1 cellular context compared by ENCODE assay signal in the genomic region with DNA sequence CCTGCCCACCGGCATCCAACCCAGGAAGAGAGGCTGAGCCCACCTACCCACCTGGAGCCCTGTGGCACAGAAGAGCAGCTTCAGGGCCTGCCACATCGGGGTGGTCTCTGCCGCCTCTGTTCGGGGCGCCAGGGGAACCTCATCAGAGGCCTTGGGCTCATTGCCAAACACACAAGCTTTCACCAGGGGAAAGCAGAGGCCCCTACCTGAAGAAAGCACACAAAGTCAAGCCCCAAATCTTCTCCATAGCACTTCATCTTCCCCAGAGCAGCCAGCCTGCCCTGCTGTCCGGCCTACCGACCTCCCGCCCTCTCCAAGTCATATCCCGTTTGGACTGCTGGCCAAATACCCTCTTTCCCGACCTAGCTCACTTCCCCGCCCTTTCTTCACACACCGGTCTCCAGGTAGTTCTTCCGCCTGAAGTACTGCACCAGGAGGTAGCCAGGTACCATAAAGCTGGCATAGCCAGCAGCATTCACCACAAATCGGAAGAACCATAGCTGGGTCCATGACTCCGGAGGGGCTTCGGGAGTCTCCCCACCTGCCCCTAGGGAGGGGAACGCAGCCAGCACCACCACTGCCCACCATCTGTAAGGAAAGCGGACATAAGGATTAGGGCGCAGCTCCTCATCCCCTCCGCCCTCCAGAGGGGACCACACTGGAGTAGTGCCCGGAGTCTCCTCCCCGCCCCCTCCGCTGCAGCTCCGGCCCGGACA.
TF ChIP-seq lines count a peak whose summit lies in the region.

No MANE protein-coding gene starts in this region.

TF ChIP-seq in A549, 52 proteins besides CTCF, POLR2A, EP300 and RAD21 (continued from another document):
- TF ChIP-seq FOSL2 (IDR thresholded peaks at IDR 0.05) (no peak), FOSL2 (CRISPR knock-in tag; IDR thresholded peaks at IDR 0.05) (no peak), HOXA7 (CRISPR knock-in tag; IDR thresholded peaks at IDR 0.05) (no peak), GATA3 (IDR thresholded peaks at IDR 0.05; ENCODE audit: borderline replicate concordance) (no peak), NR3C1 (IDR thresholded peaks at IDR 0.05) (no peak), ESRRA (IDR thresholded peaks at IDR 0.05; ENCODE audit: borderline replicate concordance, low read length) (no peak)
- TF ChIP-seq, protein P1, sequence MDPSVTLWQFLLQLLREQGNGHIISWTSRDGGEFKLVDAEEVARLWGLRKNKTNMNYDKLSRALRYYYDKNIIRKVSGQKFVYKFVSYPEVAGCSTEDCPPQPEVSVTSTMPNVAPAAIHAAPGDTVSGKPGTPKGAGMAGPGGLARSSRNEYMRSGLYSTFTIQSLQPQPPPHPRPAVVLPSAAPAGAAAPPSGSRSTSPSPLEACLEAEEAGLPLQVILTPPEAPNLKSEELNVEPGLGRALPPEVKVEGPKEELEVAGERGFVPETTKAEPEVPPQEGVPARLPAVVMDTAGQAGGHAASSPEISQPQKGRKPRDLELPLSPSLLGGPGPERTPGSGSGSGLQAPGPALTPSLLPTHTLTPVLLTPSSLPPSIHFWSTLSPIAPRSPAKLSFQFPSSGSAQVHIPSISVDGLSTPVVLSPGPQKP (IDR thresholded peaks at IDR 0.05; ENCODE audit: low read depth, low read length): no peak
- TF ChIP-seq, protein P2, sequence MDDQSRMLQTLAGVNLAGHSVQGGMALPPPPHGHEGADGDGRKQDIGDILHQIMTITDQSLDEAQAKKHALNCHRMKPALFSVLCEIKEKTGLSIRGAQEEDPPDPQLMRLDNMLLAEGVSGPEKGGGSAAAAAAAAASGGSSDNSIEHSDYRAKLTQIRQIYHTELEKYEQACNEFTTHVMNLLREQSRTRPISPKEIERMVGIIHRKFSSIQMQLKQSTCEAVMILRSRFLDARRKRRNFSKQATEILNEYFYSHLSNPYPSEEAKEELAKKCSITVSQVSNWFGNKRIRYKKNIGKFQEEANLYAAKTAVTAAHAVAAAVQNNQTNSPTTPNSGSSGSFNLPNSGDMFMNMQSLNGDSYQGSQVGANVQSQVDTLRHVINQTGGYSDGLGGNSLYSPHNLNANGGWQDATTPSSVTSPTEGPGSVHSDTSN (IDR thresholded peaks at IDR 0.05): no peak
